9 cellular contexts compared by ENCODE assay signal in the genomic region with DNA sequence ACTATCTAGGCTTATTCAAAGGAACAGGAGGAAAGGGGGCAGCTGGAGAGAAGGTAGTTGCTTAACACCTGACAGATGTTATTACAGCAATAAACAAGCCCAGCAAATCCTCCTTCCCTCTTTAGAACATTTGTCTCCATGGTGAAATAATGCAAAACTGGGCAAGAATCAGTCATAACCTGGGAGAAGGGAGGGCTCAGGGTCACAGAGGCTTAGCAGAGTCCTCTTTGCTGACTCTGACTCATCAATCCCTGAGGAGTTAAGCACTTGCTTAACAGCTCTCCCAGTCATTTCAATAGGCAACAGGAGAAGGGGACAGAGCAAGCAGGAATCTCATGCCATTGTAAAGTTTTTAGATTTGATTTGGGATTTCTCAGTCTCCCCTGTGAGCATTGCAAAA.
DNase-seq lines count a peak whose midpoint lies in the region; ATAC-seq, FAIRE-seq and TF ChIP-seq lines count a peak whose summit lies in the region.
"Had no signal": no experiment of that assay in that cellular context is flagged by ENCODE, and none has a peak within 500 bp of the region (broad histone marks: within the 10 kb centered on the region; RNA-seq: fewer than 3 reads in every experiment).

No MANE protein-coding gene starts in this region.

- no peak overlapping the region for H3K4me3 Mint-ChIP-seq in activated CD8-positive, alpha-beta memory T cell treated with anti-CD3 and anti-CD28 coated beads, Interleukin-2, amount 10 ng/mL, durations not matched to agents 7 days and 5 days

- no TSS peak for BruUV-seq in HCT116 (replicated peaks; lab: Mats Ljungman, UMichigan)

- TF ChIP-seq CTCF in HCT116 (IDR thresholded peaks at IDR 0.05 in 2 of 3, conservative IDR thresholded peaks at IDR 0.05 in 1 of 3; ENCODE audit: borderline replicate concordance in 1 of 3, insufficient read depth in 1 of 3, low read depth in 2 of 3, low read length in 2 of 3): no peak

- H3K27ac Mint-ChIP-seq in activated CD8-positive, alpha-beta memory T cell treated with anti-CD3 and anti-CD28 coated beads, Interleukin-2, amount 10 ng/mL, durations not matched to agents 7 days and 5 days: no peak overlapping the region

- H3K27ac ChIP-seq in HCT116 (ENCODE audit: low read depth, low read length) (no peak overlapping the region), SJSA1 (peak overlapping the region; percentile 42; the same call in 1 of the 2 replicates), small intestine (ENCODE audit: low read depth in 1 of 2, low read length in 1 of 2) (no peak overlapping the region)

- CTCF ChIA-PET in HCT116 (lab: Charles Lee): interaction anchor here (1.7 kb wide), 1 partner anchor 11 kb away, joined by 7 read pairs; no protein-coding TSS in a partner anchor
- CTCF ChIA-PET in activated CD8-positive, alpha-beta memory T cell treated with anti-CD3 and anti-CD28 coated beads, Interleukin-2, amount 10 ng/mL, durations not matched to agents 7 days and 5 days (lab: Charles Lee): no interaction called here

- TF ChIP-seq RAD21 in HCT116 (IDR thresholded peaks at IDR 0.05; ENCODE audit: low read depth): no peak

- H3K36me3 ChIP-seq in HCT116 (ENCODE audit: control insufficient read depth in 1 of 2, insufficient read depth in 2 of 2, low read length in 2 of 2) (no peaks in the 10 kb centered on the region), SJSA1 (no peaks in the 10 kb centered on the region), small intestine (ENCODE audit: control insufficient read depth in 2 of 2, insufficient read depth in 2 of 2, low read length in 2 of 2) (no peaks in the 10 kb centered on the region)

- H3K27me3 Mint-ChIP-seq in activated CD8-positive, alpha-beta memory T cell treated with anti-CD3 and anti-CD28 coated beads, Interleukin-2, amount 10 ng/mL, durations not matched to agents 7 days and 5 days: no peaks in the 10 kb centered on the region

- no peaks in the 10 kb centered on the region for H3K36me3 Mint-ChIP-seq in activated CD8-positive, alpha-beta memory T cell treated with anti-CD3 and anti-CD28 coated beads, Interleukin-2, amount 10 ng/mL, durations not matched to agents 7 days and 5 days

- no peak for FAIRE-seq in small intestine (lab: Jason Lieb, UNC)

- TF ChIP-seq POLR2A in HCT116 (IDR thresholded peaks at IDR 0.05; ENCODE audit: borderline replicate concordance, extremely low read depth, insufficient read depth, insufficient read length): no peak

- H3K9me3 ChIP-seq in HCT116 (ENCODE audit: control insufficient read depth in 1 of 2, insufficient read depth in 1 of 2, low read depth in 1 of 2, low read length in 2 of 2) (no peaks in the 10 kb centered on the region), SJSA1 (replicated peaks) (no peaks in the 10 kb centered on the region), small intestine (ENCODE audit: control insufficient read depth, low read depth) (no peaks in the 10 kb centered on the region)

- no peak overlapping the region for H3K4me3 ChIP-seq in HCT116 (replicated peaks in 1 of 2; ENCODE audit: low read depth in 1 of 2, low read length in 2 of 2)
- no peak overlapping the region for H3K4me3 ChIP-seq in SJSA1
- H3K4me3 ChIP-seq in small intestine (ENCODE audit: low read depth in 1 of 2, low read length in 2 of 2): no peak overlapping the region

- no peaks in the 10 kb centered on the region for H3K4me1 Mint-ChIP-seq in activated CD8-positive, alpha-beta memory T cell treated with anti-CD3 and anti-CD28 coated beads, Interleukin-2, amount 10 ng/mL, durations not matched to agents 7 days and 5 days

- DNase-seq in HCT116 (ENCODE audit: low read depth, low spot score) (peak; percentile 55), SJSA1 (ENCODE audit: low read depth in 1 of 2, low spot score in 2 of 2) (peak; percentile 48 to 50), glomerular visceral epithelial cell (ENCODE audit: extremely low spot score) (peak; percentile 86), small intestine (peak; percentile 6), cerebellum (ENCODE audit: low spot score) (no peak)
- DNase-seq in activated CD8-positive, alpha-beta memory T cell treated with anti-CD3 and anti-CD28 coated beads, Interleukin-2, amount 10 ng/mL, durations not matched to agents 7 days and 5 days: no peak
- DNase-seq: activated CD8-positive, alpha-beta memory T cell treated with anti-CD3 and anti-CD28 coated beads, Interleukin-2, amount 50 U/mL, for 48 hours had no signal

- H2AFZ ChIP-seq in HCT116 (ENCODE audit: low read depth, low read length, poor library complexity, severe bottlenecking): no peak overlapping the region

- H3K79me2 ChIP-seq in HCT116 (ENCODE audit: insufficient read depth, low read length): no peaks in the 10 kb centered on the region

- no peaks in the 10 kb centered on the region for H3K27me3 ChIP-seq in HCT116 (ENCODE audit: insufficient read depth, low read length)
- no peaks in the 10 kb centered on the region for H3K27me3 ChIP-seq in SJSA1 (replicated peaks)
- H3K27me3 ChIP-seq in small intestine (ENCODE audit: control insufficient read depth in 2 of 2, insufficient read depth in 2 of 2, low read length in 2 of 2): no peaks in the 10 kb centered on the region

- H3K4me2 ChIP-seq in HCT116 (ENCODE audit: low read length): peak overlapping the region; percentile 46

- H3K9me3 Mint-ChIP-seq in activated CD8-positive, alpha-beta memory T cell treated with anti-CD3 and anti-CD28 coated beads, Interleukin-2, amount 10 ng/mL, durations not matched to agents 7 days and 5 days (ENCODE audit: low read depth): no peaks in the 10 kb centered on the region

- H3K9ac ChIP-seq in HCT116 (ENCODE audit: low read length): no peak overlapping the region

- ATAC-seq in HCT116 (peak; percentile 82), GM18519 (IDR thresholded peaks at IDR 0.05; ENCODE audit: low FRiP score, unreplicated experiment) (no peak), GM21390 (IDR thresholded peaks at IDR 0.05; ENCODE audit: unreplicated experiment) (no peak)
- ATAC-seq in activated CD8-positive, alpha-beta memory T cell treated with anti-CD3 and anti-CD28 coated beads, Interleukin-2, amount 10 ng/mL, durations not matched to agents 7 days and 5 days: no peak

- POLR2A ChIA-PET in HCT116 (lab: Charles Lee): no interaction called here

- RAD21 ChIA-PET in HCT116 (lab: Charles Lee; ENCODE audit: low non-redundant PET in 1 of 2, low total read pairs in 2 of 2, uncharacterized antibody in 2 of 2, unreplicated experiment in 2 of 2): interaction anchor here in 1 of 2 experiments (1.0 kb wide), 1 partner anchor 11 kb away, joined by 3 read pairs; no protein-coding TSS in a partner anchor

- H3K9me2 ChIP-seq in HCT116 (ENCODE audit: insufficient read depth): no peaks in the 10 kb centered on the region

- no peaks in the 10 kb centered on the region for H4K20me1 ChIP-seq in HCT116 (ENCODE audit: insufficient read depth)

- peaks cover 4 to 38% of the 10 kb centered on the region in 2 experiments for H3K4me1 ChIP-seq in HCT116 (ENCODE audit: control insufficient read depth in 1 of 2, insufficient read depth in 2 of 2, low read length in 2 of 2)
- H3K4me1 ChIP-seq in SJSA1 (replicated peaks): peaks cover 47% of the 10 kb centered on the region
- no peaks in the 10 kb centered on the region for H3K4me1 ChIP-seq in small intestine (ENCODE audit: control insufficient read depth in 2 of 2, insufficient read depth in 1 of 2, low read depth in 1 of 2, low read length in 1 of 2)

- intact Hi-C loops in HCT116 (cut with micrococcal nuclease): no loop called here

TF ChIP-seq in HCT116, 20 proteins besides CTCF, POLR2A, EP300 and RAD21 (continues in another document):
- TF ChIP-seq YY1 (IDR thresholded peaks at IDR 0.05; ENCODE audit: extremely low read depth, insufficient replicate concordance, low read depth, low read length) (no peak), SIN3A (IDR thresholded peaks at IDR 0.05; ENCODE audit: low read depth) (no peak), SP1 (IDR thresholded peaks at IDR 0.05; ENCODE audit: low read depth) (no peak), SRF (IDR thresholded peaks at IDR 0.05; ENCODE audit: low read depth) (no peak), EGR1 (IDR thresholded peaks at IDR 0.05; ENCODE audit: low read depth) (no peak), JUND (IDR thresholded peaks at IDR 0.05) (peak; percentile 34; the same call in 1 of the 2 replicates)
- TF ChIP-seq, protein P1, sequence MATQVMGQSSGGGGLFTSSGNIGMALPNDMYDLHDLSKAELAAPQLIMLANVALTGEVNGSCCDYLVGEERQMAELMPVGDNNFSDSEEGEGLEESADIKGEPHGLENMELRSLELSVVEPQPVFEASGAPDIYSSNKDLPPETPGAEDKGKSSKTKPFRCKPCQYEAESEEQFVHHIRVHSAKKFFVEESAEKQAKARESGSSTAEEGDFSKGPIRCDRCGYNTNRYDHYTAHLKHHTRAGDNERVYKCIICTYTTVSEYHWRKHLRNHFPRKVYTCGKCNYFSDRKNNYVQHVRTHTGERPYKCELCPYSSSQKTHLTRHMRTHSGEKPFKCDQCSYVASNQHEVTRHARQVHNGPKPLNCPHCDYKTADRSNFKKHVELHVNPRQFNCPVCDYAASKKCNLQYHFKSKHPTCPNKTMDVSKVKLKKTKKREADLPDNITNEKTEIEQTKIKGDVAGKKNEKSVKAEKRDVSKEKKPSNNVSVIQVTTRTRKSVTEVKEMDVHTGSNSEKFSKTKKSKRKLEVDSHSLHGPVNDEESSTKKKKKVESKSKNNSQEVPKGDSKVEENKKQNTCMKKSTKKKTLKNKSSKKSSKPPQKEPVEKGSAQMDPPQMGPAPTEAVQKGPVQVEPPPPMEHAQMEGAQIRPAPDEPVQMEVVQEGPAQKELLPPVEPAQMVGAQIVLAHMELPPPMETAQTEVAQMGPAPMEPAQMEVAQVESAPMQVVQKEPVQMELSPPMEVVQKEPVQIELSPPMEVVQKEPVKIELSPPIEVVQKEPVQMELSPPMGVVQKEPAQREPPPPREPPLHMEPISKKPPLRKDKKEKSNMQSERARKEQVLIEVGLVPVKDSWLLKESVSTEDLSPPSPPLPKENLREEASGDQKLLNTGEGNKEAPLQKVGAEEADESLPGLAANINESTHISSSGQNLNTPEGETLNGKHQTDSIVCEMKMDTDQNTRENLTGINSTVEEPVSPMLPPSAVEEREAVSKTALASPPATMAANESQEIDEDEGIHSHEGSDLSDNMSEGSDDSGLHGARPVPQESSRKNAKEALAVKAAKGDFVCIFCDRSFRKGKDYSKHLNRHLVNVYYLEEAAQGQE (IDR thresholded peaks at IDR 0.05; ENCODE audit: low read depth): no peak
- TF ChIP-seq, protein P2, sequence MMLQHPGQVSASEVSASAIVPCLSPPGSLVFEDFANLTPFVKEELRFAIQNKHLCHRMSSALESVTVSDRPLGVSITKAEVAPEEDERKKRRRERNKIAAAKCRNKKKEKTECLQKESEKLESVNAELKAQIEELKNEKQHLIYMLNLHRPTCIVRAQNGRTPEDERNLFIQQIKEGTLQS (IDR thresholded peaks at IDR 0.05): no peak

Comparison
In these comparisons a context has a peak if more than half of its experiments do, and no peak if none do; other contexts are left out.
1. DNase-seq: peak in HCT116 (single experiment), SJSA1 (2 of 2), glomerular visceral epithelial cell (single experiment) and small intestine (single experiment); none in cerebellum (single experiment) and activated CD8-positive, alpha-beta memory T cell treated with anti-CD3 and anti-CD28 coated beads, Interleukin-2, amount 10 ng/mL, durations not matched to agents 7 days and 5 days (single experiment).